ENCODE assay signal across 8 cellular contexts in the genomic region with DNA sequence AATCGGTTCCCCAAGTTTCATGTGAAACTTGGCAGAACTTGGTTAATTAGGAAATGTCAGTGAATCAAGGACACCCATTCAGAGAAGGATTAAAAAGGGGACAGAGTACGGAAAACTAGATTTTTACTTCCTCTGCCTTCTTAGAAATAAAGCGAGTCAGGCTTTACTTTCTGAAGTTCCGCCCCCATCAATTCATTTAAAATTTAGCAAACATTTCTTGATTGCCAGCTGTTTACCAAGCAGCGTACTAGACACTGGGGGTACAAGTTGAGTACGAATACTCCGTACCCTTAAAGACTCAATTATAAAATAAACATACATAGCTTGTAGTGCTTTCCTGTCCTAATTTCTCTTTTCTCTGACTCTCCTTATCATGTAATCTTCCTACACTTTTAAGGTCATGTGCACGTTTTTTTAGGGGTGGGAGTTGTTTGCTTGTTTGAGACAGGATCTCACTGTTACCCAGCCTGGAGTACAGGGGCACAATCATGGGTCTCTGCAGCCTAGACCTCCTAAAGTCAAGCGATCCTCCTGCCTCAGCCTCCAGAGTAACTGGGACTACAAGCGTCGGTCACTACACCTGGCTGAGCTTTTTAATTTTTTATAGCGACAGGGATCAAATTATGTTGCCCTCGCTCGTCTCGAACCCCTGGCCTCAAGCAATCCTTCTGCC. TPM values are rescaled to one million over a fixed set of nuclear protein-coding genes. Genes with fewer than 3 reads are reported as not detected.
DNase-seq lines count a peak whose midpoint lies in the region; TF ChIP-seq lines count a peak whose summit lies in the region.

No MANE protein-coding gene starts in this region.

- H3K36me3 ChIP-seq in testis (ENCODE audit: low read depth, missing control alignments): no peaks in the 10 kb centered on the region

- no peaks in the 10 kb centered on the region for H3K9me3 ChIP-seq in testis

- no peaks in the 10 kb centered on the region for H3K27me3 Mint-ChIP-seq in activated T-cell treated with anti-CD3 and anti-CD28 coated beads, Interleukin-2, amount 50 U/mL, for 24 hours
- peaks cover 13% of the 10 kb centered on the region for H3K27me3 Mint-ChIP-seq in activated T-helper 2 cell treated with anti-CD3 and anti-CD28 coated beads, Interferon-gamma antibody, Interleukin-2, Interleukin-4, amounts not matched to agents 10 μg/mL and 5 μg/mL and 100 μg/mL, durations not matched to agents 14 hours and 24 hours and 36 hours (ENCODE audit: low read depth)

- peak in 1 of 3 experiments; percentile 56 for TF ChIP-seq CTCF in testis (IDR thresholded peaks at IDR 0.05)

- H3K27ac ChIP-seq in layer of hippocampus (ENCODE audit: low read depth, low read length): peak overlapping the region; percentile 53
- no peak overlapping the region for H3K27ac ChIP-seq in testis

- H3K36me3 Mint-ChIP-seq in activated T-cell treated with anti-CD3 and anti-CD28 coated beads, Interleukin-2, amount 50 U/mL, for 24 hours (ENCODE audit: low read depth): peaks cover 12% of the 10 kb centered on the region
- peaks cover 5% of the 10 kb centered on the region for H3K36me3 Mint-ChIP-seq in activated T-helper 2 cell treated with anti-CD3 and anti-CD28 coated beads, Interferon-gamma antibody, Interleukin-2, Interleukin-4, amounts not matched to agents 10 μg/mL and 5 μg/mL and 100 μg/mL, durations not matched to agents 14 hours and 24 hours and 36 hours (ENCODE audit: low read depth)

- H3K27ac Mint-ChIP-seq in activated T-cell treated with anti-CD3 and anti-CD28 coated beads, Interleukin-2, amount 50 U/mL, for 24 hours: peak overlapping the region; percentile 98
- H3K27ac Mint-ChIP-seq in activated T-helper 2 cell treated with anti-CD3 and anti-CD28 coated beads, Interferon-gamma antibody, Interleukin-2, Interleukin-4, amounts not matched to agents 10 μg/mL and 5 μg/mL and 100 μg/mL, durations not matched to agents 14 hours and 24 hours and 36 hours: peak overlapping the region; percentile 98

- no peaks in the 10 kb centered on the region for H3K9me3 Mint-ChIP-seq in activated T-cell treated with anti-CD3 and anti-CD28 coated beads, Interleukin-2, amount 50 U/mL, for 24 hours
- no peaks in the 10 kb centered on the region for H3K9me3 Mint-ChIP-seq in activated T-helper 2 cell treated with anti-CD3 and anti-CD28 coated beads, Interferon-gamma antibody, Interleukin-2, Interleukin-4, amounts not matched to agents 10 μg/mL and 5 μg/mL and 100 μg/mL, durations not matched to agents 14 hours and 24 hours and 36 hours

- H3K27me3 ChIP-seq in layer of hippocampus (ENCODE audit: control insufficient read depth, insufficient read depth, low read length) (no peaks in the 10 kb centered on the region), testis (no peaks in the 10 kb centered on the region)

- peak overlapping the region; percentile 92 for H3K4me3 Mint-ChIP-seq in activated T-cell treated with anti-CD3 and anti-CD28 coated beads, Interleukin-2, amount 50 U/mL, for 24 hours
- H3K4me3 Mint-ChIP-seq in activated T-helper 2 cell treated with anti-CD3 and anti-CD28 coated beads, Interferon-gamma antibody, Interleukin-2, Interleukin-4, amounts not matched to agents 10 μg/mL and 5 μg/mL and 100 μg/mL, durations not matched to agents 14 hours and 24 hours and 36 hours (ENCODE audit: low read depth): peak overlapping the region; percentile 93

- H3K4me1 ChIP-seq in testis: peaks cover 6% of the 10 kb centered on the region

- H3K4me1 Mint-ChIP-seq in activated T-cell treated with anti-CD3 and anti-CD28 coated beads, Interleukin-2, amount 50 U/mL, for 24 hours (ENCODE audit: low read depth): peaks cover 31% of the 10 kb centered on the region
- peaks cover 30% of the 10 kb centered on the region for H3K4me1 Mint-ChIP-seq in activated T-helper 2 cell treated with anti-CD3 and anti-CD28 coated beads, Interferon-gamma antibody, Interleukin-2, Interleukin-4, amounts not matched to agents 10 μg/mL and 5 μg/mL and 100 μg/mL, durations not matched to agents 14 hours and 24 hours and 36 hours (ENCODE audit: low read depth)

- 38 to 45% methylated on average over 15 of the region's 15 CpGs for WGBS in testis, 2 donors

- TF ChIP-seq POLR2A in testis (IDR thresholded peaks at IDR 0.05): no peak

- no peak for DNase-seq in activated T-cell treated with anti-CD3 and anti-CD28 coated beads, Interleukin-2, amount 50 U/mL, for 24 hours
- DNase-seq in activated T-cell treated with anti-CD3 and anti-CD28 coated beads, Interleukin-2, amount 50 U/mL, for 48 hours: no peak
- no peak for DNase-seq in activated T-helper 2 cell treated with anti-CD3 and anti-CD28 coated beads, Interferon-gamma antibody, Interleukin-2, Interleukin-4, amounts not matched to agents 10 μg/mL and 5 μg/mL and 100 μg/mL, durations not matched to agents 14 hours and 24 hours and 36 hours (ENCODE audit: low spot score)
- DNase-seq in testis (no peak), RPMI8226 (no peak), inferior parietal cortex (ENCODE audit: extremely low spot score) (no peak), NCI-H1436 (lab: John Stamatoyannopoulos, UW) (no peak)

- H3K4me3 ChIP-seq in testis: peak overlapping the region; percentile 98 to 99

- intact Hi-C loops in activated T-helper 2 cell treated with anti-CD3 and anti-CD28 coated beads, Interferon-gamma antibody, Interleukin-2, Interleukin-4, amounts not matched to agents 10 μg/mL and 5 μg/mL and 100 μg/mL, durations not matched to agents 14 hours and 24 hours and 36 hours (cut with micrococcal nuclease): loop anchor here (1.0 to 2.0 kb wide), 8 partner anchors 21 to 1671 kb away; partner anchors contain the start of genes MASTL, PDSS1, WAC and YME1L1
- intact Hi-C loops in testis (cut with DNase I; ENCODE audit: low total_unique reads): no loop called here

RNA-seq across cellular contexts. Expression of gene ABI1, which starts 0.7 kb away (rescaled TPM):
- total RNA-seq in activated T-helper 2 cell treated with anti-CD3 and anti-CD28 coated beads, Interferon-gamma antibody, Interleukin-2, Interleukin-4, amounts not matched to agents 10 μg/mL and 5 μg/mL and 100 μg/mL, durations not matched to agents 14 hours and 24 hours and 36 hours: 50.1 and 52.7 TPM in 2 replicates
- total RNA-seq in testis: 10 to 100 TPM; 48.0 to 67.6 TPM
- 34.6 TPM for polyA plus RNA-seq in testis (ENCODE audit: insufficient read depth, low read depth, low replicate concordance)
